ENCODE assay signal across 10 cellular contexts in genomic region chr2:60353406-60353800, GRCh38.
DNase-seq lines count a peak whose midpoint lies in the region; ATAC-seq, FAIRE-seq and TF ChIP-seq lines count a peak whose summit lies in the region.
"Had no signal": no experiment of that assay in that cellular context is flagged by ENCODE, and none has a peak within 500 bp of the region (broad histone marks: within the 10 kb centered on the region; RNA-seq: fewer than 3 reads in every experiment).

No MANE protein-coding gene starts in this region.

- no peaks in the 10 kb centered on the region for H3K9me3 ChIP-seq in upper lobe of left lung
- H3K9me3 ChIP-seq: mucosa of descending colon had no signal

- WGBS in upper lobe of left lung, 2 donors = 51 to 72% methylated on average over 10 of the region's 10 CpGs

- H3K4me1 ChIP-seq in upper lobe of left lung = no peaks in the 10 kb centered on the region

- H3K9me3 Mint-ChIP-seq in activated naive CD4-positive, alpha-beta T cell treated with anti-CD3 and anti-CD28 coated beads, Interleukin-2, amount 10 ng/mL, durations not matched to agents 7 days and 5 days = no peaks in the 10 kb centered on the region

- H3K4me1 Mint-ChIP-seq in activated naive CD4-positive, alpha-beta T cell treated with anti-CD3 and anti-CD28 coated beads, Interleukin-2, amount 10 ng/mL, durations not matched to agents 7 days and 5 days = peaks cover 15% of the 10 kb centered on the region
- H3K4me1 Mint-ChIP-seq: CD8-positive, alpha-beta memory T cell had no signal

- TF ChIP-seq CTCF in upper lobe of left lung (IDR thresholded peaks at IDR 0.05) = no peak

- peaks cover 14% of the 10 kb centered on the region for H3K27me3 Mint-ChIP-seq in activated naive CD4-positive, alpha-beta T cell treated with anti-CD3 and anti-CD28 coated beads, Interleukin-2, amount 10 ng/mL, durations not matched to agents 7 days and 5 days

- no peaks in the 10 kb centered on the region for H3K36me3 Mint-ChIP-seq in activated naive CD4-positive, alpha-beta T cell treated with anti-CD3 and anti-CD28 coated beads, Interleukin-2, amount 10 ng/mL, durations not matched to agents 7 days and 5 days
- H3K36me3 Mint-ChIP-seq: CD8-positive, alpha-beta memory T cell had no signal

- H3K36me3 ChIP-seq in upper lobe of left lung = no peaks in the 10 kb centered on the region

- intact Hi-C loops in head of caudate nucleus (cut with DNase I) = no loop called here

- no peak overlapping the region for H3K4me3 Mint-ChIP-seq in activated naive CD4-positive, alpha-beta T cell treated with anti-CD3 and anti-CD28 coated beads, Interleukin-2, amount 10 ng/mL, durations not matched to agents 7 days and 5 days
- H3K4me3 Mint-ChIP-seq: CD8-positive, alpha-beta memory T cell had no signal

- ATAC-seq in GM21390 (IDR thresholded peaks at IDR 0.05; ENCODE audit: unreplicated experiment) (peak; percentile 12), HG03103 (IDR thresholded peaks at IDR 0.05; ENCODE audit: low read depth, unreplicated experiment) (peak; percentile 19), upper lobe of left lung (ENCODE audit: low FRiP score in 2 of 2) (no peak)

- H3K27me3 ChIP-seq in upper lobe of left lung = no peaks in the 10 kb centered on the region

- TF ChIP-seq POLR2A in GM12891 (IDR thresholded peaks at IDR 0.05; ENCODE audit: low read depth, low read length) (no peak), upper lobe of left lung (IDR thresholded peaks at IDR 0.05) (no peak)

- H3K4me3 ChIP-seq in upper lobe of left lung = no peak overlapping the region
- H3K4me3 ChIP-seq: mucosa of descending colon had no signal

- CTCF ChIA-PET in activated naive CD4-positive, alpha-beta T cell treated with anti-CD3 and anti-CD28 coated beads, Interleukin-2, amount 10 ng/mL, durations not matched to agents 7 days and 5 days (lab: Charles Lee) = no interaction called here

- DNase-seq in GM12891 (ENCODE audit: insufficient read length, low spot score) (no peak), islet precursor cell (peak; percentile 52), upper lobe of left lung (no peak), SW480 (ENCODE audit: low spot score) (no peak), head of caudate nucleus (no peak)
- DNase-seq in activated naive CD4-positive, alpha-beta T cell treated with anti-CD3 and anti-CD28 coated beads, Interleukin-2, amount 10 ng/mL, durations not matched to agents 7 days and 5 days = no peak
- DNase-seq: CD8-positive, alpha-beta memory T cell had no signal

- no peak for FAIRE-seq in GM12891 (lab: Jason Lieb, UNC)

- H3K27ac ChIP-seq in upper lobe of left lung = no peak overlapping the region

- TF ChIP-seq EP300 in upper lobe of left lung (IDR thresholded peaks at IDR 0.05) = no peak

- H3K27ac Mint-ChIP-seq in activated naive CD4-positive, alpha-beta T cell treated with anti-CD3 and anti-CD28 coated beads, Interleukin-2, amount 10 ng/mL, durations not matched to agents 7 days and 5 days = no peak overlapping the region

TF ChIP-seq in GM12891, 5 proteins besides CTCF, POLR2A, EP300 and RAD21:
- no peak for TF ChIP-seq SPI1 (IDR thresholded peaks at IDR 0.05; ENCODE audit: low read depth, low read length)
- TF ChIP-seq TAF1 (IDR thresholded peaks at IDR 0.05; ENCODE audit: low read depth, low read length) = peak; percentile 53

Comparison
In these comparisons a context has a peak if more than half of its experiments do, and no peak if none do; other contexts are left out.
1. ATAC-seq: peak in GM21390 (single experiment) and HG03103 (single experiment); none in upper lobe of left lung (0 of 2).